1 cellular context compared by ENCODE assay signal in the genomic region with DNA sequence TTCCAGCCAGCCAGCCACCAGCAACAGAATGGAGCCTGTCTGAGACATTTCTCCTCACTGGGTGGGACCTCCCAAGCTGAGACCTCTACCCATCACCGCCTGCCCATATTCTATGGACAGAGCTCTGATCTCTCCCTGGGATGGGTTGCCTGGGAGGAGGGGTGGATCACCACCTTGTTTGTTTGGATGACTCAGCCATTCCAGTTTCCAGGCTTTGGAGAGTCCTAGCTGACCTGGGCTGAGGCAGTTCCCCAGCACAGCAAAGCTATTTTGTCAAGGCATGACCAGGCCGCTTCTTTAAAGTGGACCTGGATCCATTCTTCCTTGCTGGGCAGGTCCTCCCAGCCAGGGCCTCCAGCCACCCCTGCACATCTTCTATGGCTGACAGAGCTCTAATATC.
TF ChIP-seq lines count a peak whose summit lies in the region.

No MANE protein-coding gene starts in this region.

TF ChIP-seq in H1, 55 proteins besides CTCF, POLR2A, EP300 and RAD21:
- TF ChIP-seq HDAC6 (IDR thresholded peaks at IDR 0.05; ENCODE audit: low read depth, low read length): no peak
- TF ChIP-seq FOSL1 (IDR thresholded peaks at IDR 0.05; ENCODE audit: insufficient read depth, low read depth, low read length): no peak
- no peak for TF ChIP-seq CHD1 (IDR thresholded peaks at IDR 0.05; ENCODE audit: low read depth, low read length)
- TF ChIP-seq TAF1 (IDR thresholded peaks at IDR 0.05; ENCODE audit: low read depth, low read length): no peak
- no peak for TF ChIP-seq SAP30 (IDR thresholded peaks at IDR 0.05; ENCODE audit: insufficient read depth, insufficient replicate concordance, low read length)
- TF ChIP-seq RBBP5 (IDR thresholded peaks at IDR 0.05; ENCODE audit: borderline replicate concordance, low read depth, low read length): no peak
- TF ChIP-seq KDM1A (IDR thresholded peaks at IDR 0.05; ENCODE audit: borderline replicate concordance, low read length): no peak
- TF ChIP-seq POU5F1 (IDR thresholded peaks at IDR 0.05; ENCODE audit: low read depth, low read length): no peak
- no peak for TF ChIP-seq PHF8 (conservative IDR thresholded peaks at IDR 0.05; ENCODE audit: low read depth, low read length)
- TF ChIP-seq HDAC2 (IDR thresholded peaks at IDR 0.05; ENCODE audit: borderline replicate concordance in 1 of 2, low read depth in 2 of 2, low read length in 2 of 2): no peak
- no peak for TF ChIP-seq KDM4A (IDR thresholded peaks at IDR 0.05; ENCODE audit: low read depth, low read length, severe bottlenecking)
TF ChIP-seq in H1: peak in this region for 0.
